8 cellular contexts compared by ENCODE assay signal in the genomic region with DNA sequence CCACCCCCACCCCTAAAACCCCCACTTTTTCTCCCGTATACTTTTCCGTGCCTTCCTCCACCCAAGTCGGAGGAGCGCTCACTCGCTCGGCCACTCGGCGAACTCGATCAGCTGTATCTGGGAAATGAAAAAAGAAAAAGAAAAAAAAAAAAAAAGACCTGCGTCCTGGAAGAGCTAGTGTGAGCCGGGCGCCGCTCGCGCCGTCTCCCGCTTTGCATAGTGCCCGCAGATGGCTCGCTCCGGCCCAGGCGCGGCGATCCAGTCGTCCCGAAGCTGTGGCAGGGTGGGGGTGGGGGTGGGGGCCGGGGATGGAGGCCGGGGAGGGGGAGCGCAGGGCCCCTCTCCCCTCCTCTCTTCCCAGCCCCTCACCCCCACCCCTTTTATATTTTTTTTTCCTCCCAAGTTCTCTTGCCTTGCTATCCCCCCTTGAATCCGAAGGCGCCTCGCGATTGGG. TPM values are rescaled to one million over a fixed set of nuclear protein-coding genes. Genes with fewer than 3 reads are reported as not detected.
DNase-seq lines count a peak whose midpoint lies in the region; ATAC-seq and TF ChIP-seq lines count a peak whose summit lies in the region.

No MANE protein-coding gene starts in this region.

- peaks cover 28% of the 10 kb centered on the region for H3K27me3 ChIP-seq in colonic mucosa

- peak; percentile 42 for ATAC-seq in GM21528 (IDR thresholded peaks at IDR 0.05; ENCODE audit: low FRiP score, unreplicated experiment)
- ATAC-seq in mucosa of descending colon = peak; percentile 52
- no peak for ATAC-seq in HG03196 (IDR thresholded peaks at IDR 0.05; ENCODE audit: unreplicated experiment)

- H3K36me3 ChIP-seq in colonic mucosa (no peaks in the 10 kb centered on the region), mucosa of descending colon (ENCODE audit: low read depth) (no peaks in the 10 kb centered on the region)

- H3K4me3 ChIP-seq in colonic mucosa (peak overlapping the region; percentile 43), mucosa of descending colon (peak overlapping the region; percentile 6)

- intact Hi-C loops in colonic mucosa (cut with DNase I) (loop anchor here (5.0 kb wide), 1 partner anchor 425 kb away; no protein-coding TSS in a partner anchor), mucosa of descending colon (cut with DNase I, micrococcal nuclease) (no loop called here)

- DNase-seq in Caki2 (ENCODE audit: low read depth) (peak; percentile 23), NCI-H1105 treated with DMSO at 0.1 percent for 48 hours (lab: John Stamatoyannopoulos, UW) (peak; percentile 74), colonic mucosa (no peak), mucosa of descending colon (no peak), NCI-H82 (lab: John Stamatoyannopoulos, UW) (no peak), NK-92 (lab: John Stamatoyannopoulos, UW; ENCODE audit: unreplicated experiment) (no peak)

- H3K27ac ChIP-seq in colonic mucosa = peak overlapping the region; percentile 74

- H3K4me1 ChIP-seq in colonic mucosa (peaks cover 10% of the 10 kb centered on the region), mucosa of descending colon (ENCODE audit: low read depth) (peaks cover 25% of the 10 kb centered on the region)

- H3K9ac ChIP-seq in colonic mucosa (ENCODE audit: low read depth in 2 of 2, low read length in 2 of 2) = peak overlapping the region in 1 of 2 donors; percentile 24

- H3K9me3 ChIP-seq in colonic mucosa (no peaks in the 10 kb centered on the region), mucosa of descending colon (no peaks in the 10 kb centered on the region)

- in situ Hi-C loops in Caki2 (cut with HindIII; ENCODE audit: low pct_unique_long_range_greater_than_20kb, low sequenced_read_pairs) = no loop called here

- no peak for TF ChIP-seq CTCF in colonic mucosa (IDR thresholded peaks at IDR 0.05)
- no peak for TF ChIP-seq CTCF in mucosa of descending colon (IDR thresholded peaks at IDR 0.05)

RNA-seq across cellular contexts. Expression of gene PROX1, which starts 0.3 kb away (rescaled TPM):
- not detected in 2 replicates for total RNA-seq in Caki2 (2014; rRNA removed; shearing (Covaris generic); ENCODE audit: low replicate concordance)
- total RNA-seq in colonic mucosa (10 to 100 TPM; 11.6 to 14.7 TPM), mucosa of descending colon (10 to 100 TPM; 17.6 to 31.5 (median 19.2) TPM)

Comparison
In these comparisons a context has a peak if more than half of its experiments do, and no peak if none do; other contexts are left out.
1. DNase-seq: peak in Caki2 (single experiment) and NCI-H1105 treated with DMSO at 0.1 percent for 48 hours (single experiment); none in colonic mucosa (single experiment), mucosa of descending colon (0 of 3), NCI-H82 (single experiment) and NK-92 (single experiment).
2. RNA of gene PROX1, which starts 0.3 kb away (total RNA-seq): 17.6 to 31.5 TPM in mucosa of descending colon and 11.6 to 14.7 TPM in colonic mucosa; not detected in Caki2; every median in the first group is over 10 times any median in the second.